8 cellular contexts compared by ENCODE assay signal in genomic region chr10:92691042-92691590, GRCh38. TPM values are rescaled to one million over a fixed set of nuclear protein-coding genes. Genes with fewer than 3 reads are reported as not detected.
DNase-seq lines count a peak whose midpoint lies in the region; ATAC-seq and TF ChIP-seq lines count a peak whose summit lies in the region.

No MANE protein-coding gene starts in this region.

- H3K36me3 ChIP-seq in DOHH2 (ENCODE audit: control insufficient read depth, low read length) (peaks cover 8% of the 10 kb centered on the region), gastroesophageal sphincter (peaks cover 0 to 5% of the 10 kb centered on the region in 2 donors)

- no peak for TF ChIP-seq EP300 in gastroesophageal sphincter (IDR thresholded peaks at IDR 0.05)

- H3K27ac ChIP-seq in DOHH2 (ENCODE audit: low read depth, low read length) (0 out of 2 replicates have a peak overlapping the region, but pooled peaks have one; percentile 3), gastroesophageal sphincter (peak overlapping the region; percentile 14 to 92 (median 84))

- in situ Hi-C loops in GM13977 (cut with MboI; ENCODE audit: low pct_unique_long_range_greater_than_20kb, low sequenced_read_pairs, unreplicated experiment) = no loop called here

- H3K4me1 ChIP-seq in DOHH2 (ENCODE audit: control insufficient read depth, low read length) = peaks cover 42% of the 10 kb centered on the region
- peaks cover 0 to 56% (median 0%) of the 10 kb centered on the region in 3 donors for H3K4me1 ChIP-seq in gastroesophageal sphincter

- H3K27ac Mint-ChIP-seq in T-helper 17 cell (no peak overlapping the region), progenitor cell of endocrine pancreas (peak overlapping the region; percentile 93)

- H3K9me2 ChIP-seq in DOHH2 (replicated peaks; ENCODE audit: control insufficient read depth, low read length) = no peaks in the 10 kb centered on the region

- H3K4me3 Mint-ChIP-seq in T-helper 17 cell (peak overlapping the region; percentile 80), progenitor cell of endocrine pancreas (ENCODE audit: low read depth) (peak overlapping the region; percentile 74)

- H3K27me3 ChIP-seq in DOHH2 (ENCODE audit: control insufficient read depth, low read length) (peaks cover 56% of the 10 kb centered on the region), gastroesophageal sphincter (peaks cover 50% of the 10 kb centered on the region)

- H3K27me3 Mint-ChIP-seq in T-helper 17 cell (peaks cover 52% of the 10 kb centered on the region), progenitor cell of endocrine pancreas (peaks cover 2% of the 10 kb centered on the region)

- H4K20me1 ChIP-seq in DOHH2 (ENCODE audit: control insufficient read depth, insufficient read depth, low read depth, low read length) = 0 out of 2 replicates have a peak, but pooled peaks cover 4% of the 10 kb centered on the region

- no peaks in the 10 kb centered on the region for H3K79me2 ChIP-seq in DOHH2 (ENCODE audit: control insufficient read depth, low read length)

- peaks cover 29% of the 10 kb centered on the region for H3F3A ChIP-seq in DOHH2 (ENCODE audit: control insufficient read depth, insufficient read depth)

- DNase-seq in T-helper 17 cell (no peak), progenitor cell of endocrine pancreas (ENCODE audit: low spot score, unreplicated experiment) (no peak), GM13977 (ENCODE audit: low spot score) (no peak), NCI-H2029 (lab: John Stamatoyannopoulos, UW) (no peak)
- no peak for DNase-seq in effector CD4-positive, alpha-beta T cell

- WGBS in gastroesophageal sphincter (ENCODE audit: low coverage in 1 of 2), 2 donors = 34 to 58% methylated on average over 7 to 17 of the region's 26 CpGs

- peaks cover under 1% of the 10 kb centered on the region for H3K9me3 Mint-ChIP-seq in progenitor cell of endocrine pancreas (ENCODE audit: low read depth)

- ATAC-seq in T-helper 17 cell (no peak), gastroesophageal sphincter (no peak), HG02840 (IDR thresholded peaks at IDR 0.05; ENCODE audit: low FRiP score, unreplicated experiment) (no peak)

- H3K4me3 ChIP-seq in DOHH2 (ENCODE audit: low read length) = peak overlapping the region; percentile 84
- H3K4me3 ChIP-seq in gastroesophageal sphincter = peak overlapping the region in 1 of 2 donors; percentile 76

- TF ChIP-seq POLR2A in gastroesophageal sphincter (IDR thresholded peaks at IDR 0.05) = no peak

- no peaks in the 10 kb centered on the region for H3K9me3 ChIP-seq in DOHH2 (ENCODE audit: control insufficient read depth, insufficient read depth, low read length)
- no peaks in the 10 kb centered on the region for H3K9me3 ChIP-seq in T-helper 17 cell (ENCODE audit: control insufficient read depth, low read length, poor library complexity, severe bottlenecking)
- H3K9me3 ChIP-seq in gastroesophageal sphincter = peaks cover 0 to 5% (median 0%) of the 10 kb centered on the region in 3 donors

- peak overlapping the region; percentile 97 for H3K4me2 ChIP-seq in DOHH2 (ENCODE audit: low read length)

- H3K4me1 Mint-ChIP-seq in T-helper 17 cell (peaks cover 16% of the 10 kb centered on the region), progenitor cell of endocrine pancreas (ENCODE audit: low read depth) (peaks cover 28% of the 10 kb centered on the region)

- no peaks in the 10 kb centered on the region for H3K36me3 Mint-ChIP-seq in T-helper 17 cell (ENCODE audit: low read depth)
- peaks cover 7% of the 10 kb centered on the region for H3K36me3 Mint-ChIP-seq in progenitor cell of endocrine pancreas (ENCODE audit: insufficient read depth)

- TF ChIP-seq CTCF in DOHH2 (IDR thresholded peaks at IDR 0.05; ENCODE audit: low read depth, low read length, poor library complexity, severe bottlenecking) (no peak), gastroesophageal sphincter (IDR thresholded peaks at IDR 0.05) (no peak), progenitor cell of endocrine pancreas (IDR thresholded peaks at IDR 0.05; ENCODE audit: unreplicated experiment) (no peak), GM13977 (IDR thresholded peaks at IDR 0.05; ENCODE audit: extremely low read depth, insufficient read depth, missing control alignments) (no peak)

RNA-seq across cellular contexts. Expression of gene HHEX, which starts 1.4 kb away (rescaled TPM):
- total RNA-seq in T-helper 17 cell = 1 to 10 TPM; 3.9 to 4.9 TPM
- 10 to 100 TPM in 1 of 4 donors, 1 to 10 TPM in 3; 2.8 to 10.6 (median 5.9) TPM for total RNA-seq in gastroesophageal sphincter
- 39.3 and 46.1 TPM in 2 replicates for total RNA-seq in progenitor cell of endocrine pancreas
